Comparison of ENCODE assay signal across 8 cellular contexts in genomic region chr10:133307776-133308430, GRCh38. TPM values are rescaled to one million over a fixed set of nuclear protein-coding genes. Genes with fewer than 3 reads are reported as not detected.
DNase-seq lines count a peak whose midpoint lies in the region; ATAC-seq and TF ChIP-seq lines count a peak whose summit lies in the region.

No MANE protein-coding gene starts in this region.

- ATAC-seq in GM21526 (IDR thresholded peaks at IDR 0.05; ENCODE audit: low FRiP score, unreplicated experiment) = peak; percentile 46

- TF ChIP-seq CTCF in adrenal gland (IDR thresholded peaks at IDR 0.05) (peak; percentile 47 to 65 (median 61)), hepatocyte (IDR thresholded peaks at IDR 0.05; ENCODE audit: poor library complexity) (peak; percentile 76)

- DNase-seq in DMS153 treated with DMSO at 0.1 percent for 48 hours (lab: John Stamatoyannopoulos, UW; ENCODE audit: unreplicated experiment) = peak; percentile 69
- DNase-seq in SKM-1 treated with dmso at 0.1 percent for 144 hours (lab: John Stamatoyannopoulos, UW; ENCODE audit: unreplicated experiment) = peak; percentile 52
- peak; percentile 67 to 95 (median 81) for DNase-seq in adrenal gland
- DNase-seq in hepatocyte (ENCODE audit: low spot score) = peak; percentile 91
- no peak for DNase-seq in epidermal melanocyte (ENCODE audit: insufficient read length, low spot score)

- H3K9ac ChIP-seq in skeletal muscle satellite cell (ENCODE audit: low read depth, low read length) = peak overlapping the region; percentile 100

- H4K20me1 ChIP-seq in hepatocyte (ENCODE audit: insufficient read depth, poor library complexity, severe bottlenecking) = peaks cover 46% of the 10 kb centered on the region

- no peaks in the 10 kb centered on the region for H3K9me2 ChIP-seq in hepatocyte (replicated peaks; ENCODE audit: insufficient read depth)

- H3K4me3 ChIP-seq in adrenal gland (peak overlapping the region; percentile 51 to 99 (median 88)), hepatocyte (peak overlapping the region; percentile 100), skeletal muscle satellite cell (ENCODE audit: low read length) (peak overlapping the region; percentile 100)

- H3K79me2 ChIP-seq in hepatocyte = peaks cover 55% of the 10 kb centered on the region

- H3K9me3 ChIP-seq in KOPT-K1 (ENCODE audit: insufficient read depth, low read length, poor library complexity, severe bottlenecking) (no peaks in the 10 kb centered on the region), adrenal gland (replicated peaks in 1 of 3) (no peaks in the 10 kb centered on the region), hepatocyte (ENCODE audit: low read depth) (no peaks in the 10 kb centered on the region), skeletal muscle satellite cell (replicated peaks; ENCODE audit: low read length) (no peaks in the 10 kb centered on the region)

- intact Hi-C loops in adrenal gland (cut with DNase I) = no loop called here

- WGBS in adrenal gland, 4 donors = 6 to 8% (median 6%) methylated on average over 25 of the region's 25 CpGs
- 10% methylated on average over 25 of the region's 25 CpGs for WGBS in hepatocyte (ENCODE audit: low lambda C conversion rate, missing lambda C conversion rate)

- peak overlapping the region; percentile 97 for H2AFZ ChIP-seq in hepatocyte

- H3K4me1 ChIP-seq in adrenal gland (replicated peaks in 1 of 2) (peaks cover 17 to 43% of the 10 kb centered on the region in 2 donors), hepatocyte (ENCODE audit: insufficient read depth) (peaks cover 7% of the 10 kb centered on the region), skeletal muscle satellite cell (ENCODE audit: control insufficient read depth, insufficient read depth, low read length) (peaks cover 21% of the 10 kb centered on the region)

- peak in 1 of 2 donors; percentile 42 for TF ChIP-seq POLR2A in adrenal gland (IDR thresholded peaks at IDR 0.05)

- peak overlapping the region; percentile 90 for H3K27ac ChIP-seq in KOPT-K1 (ENCODE audit: low read depth, low read length, poor library complexity, severe bottlenecking)
- H3K27ac ChIP-seq in adrenal gland = peak overlapping the region; percentile 64 to 99 (median 98)
- H3K27ac ChIP-seq in hepatocyte = peak overlapping the region; percentile 100

- H3K27me3 ChIP-seq in adrenal gland (no peaks in the 10 kb centered on the region), hepatocyte (no peaks in the 10 kb centered on the region), skeletal muscle satellite cell (ENCODE audit: control insufficient read depth, insufficient read depth, low read length) (no peaks in the 10 kb centered on the region)

- H3K36me3 ChIP-seq in KOPT-K1 (ENCODE audit: insufficient read depth, low read length) (peaks cover 35% of the 10 kb centered on the region), adrenal gland (replicated peaks in 1 of 2) (peaks cover 0 to 27% of the 10 kb centered on the region in 2 donors), hepatocyte (replicated peaks; ENCODE audit: insufficient read depth, low read depth) (no peaks in the 10 kb centered on the region), skeletal muscle satellite cell (ENCODE audit: insufficient read depth, low read length) (peaks cover 12% of the 10 kb centered on the region)

- peak overlapping the region; percentile 95 for H3K4me2 ChIP-seq in hepatocyte
- H3K4me2 ChIP-seq in skeletal muscle satellite cell (ENCODE audit: low read length) = peak overlapping the region; percentile 100

RNA-seq across cellular contexts. Expression of gene TUBGCP2, which starts 0.8 kb away (rescaled TPM):
- total RNA-seq in adrenal gland (10 to 100 TPM; 30.9 to 77.8 (median 62.0) TPM), hepatocyte (39.9 and 44.8 TPM in 2 replicates)
- polyA plus RNA-seq in adrenal gland (100 to 1,000 TPM in 2 of 3 donors, 10 to 100 TPM in 1; 54.1 to 234 (median 145) TPM), hepatocyte (51.5 and 54.7 TPM in 2 replicates)
- total RNA-seq in skeletal muscle satellite cell (2012; rRNA removed) = 53.0 and 58.1 TPM in 2 replicates

RNA-seq across cellular contexts. Expression of gene ZNF511, which starts 0.8 kb away (rescaled TPM):
- total RNA-seq in adrenal gland (10 to 100 TPM; 19.6 to 45.4 (median 39.9) TPM), hepatocyte (26.1 and 36.9 TPM in 2 replicates)
- polyA plus RNA-seq in adrenal gland (100 to 1,000 TPM in 2 of 3 donors, 10 to 100 TPM in 1; 20.0 to 146 (median 102) TPM), hepatocyte (48.5 and 56.9 TPM in 2 replicates)
- total RNA-seq in skeletal muscle satellite cell (2012; rRNA removed) = 28.6 and 33.9 TPM in 2 replicates

RNA-seq across cellular contexts. Expression of gene CALY, which starts 28.8 kb away (rescaled TPM):
- total RNA-seq in adrenal gland = 10 to 100 TPM in 2 of 8 donors, 1 to 10 TPM in 2, not detected in 4; 1.4 to 21.5 (median 12.4) TPM
- 10 to 100 TPM in 2 of 3 donors, 1 to 10 TPM in 1; 6.0 to 30.7 (median 18.3) TPM for polyA plus RNA-seq in adrenal gland
- total RNA-seq in hepatocyte = 2.3 TPM in 1 of 2 replicates, not detected in the other
- 3.1 and 3.7 TPM in 2 replicates for polyA plus RNA-seq in hepatocyte
- total RNA-seq in skeletal muscle satellite cell (2012; rRNA removed) = not detected in 2 replicates

RNA-seq across cellular contexts. Expression of gene ADAM8, which starts 31.2 kb away (rescaled TPM):
- total RNA-seq in adrenal gland = 1 to 10 TPM; 1.8 to 5.3 (median 3.8) TPM
- 1 to 10 TPM in 2 of 3 donors, under 1 TPM in 1; 0.66 to 7.7 (median 5.2) TPM for polyA plus RNA-seq in adrenal gland
- 1.9 and 5.1 TPM in 2 replicates for total RNA-seq in hepatocyte
- 3.0 and 5.4 TPM in 2 replicates for polyA plus RNA-seq in hepatocyte
- total RNA-seq in skeletal muscle satellite cell (2012; rRNA removed) = under 0.01 and 0.44 TPM in 2 replicates

RNA-seq across cellular contexts. Expression of gene PRAP1, which starts 39.3 kb away (rescaled TPM):
- total RNA-seq in adrenal gland = under 1 TPM in 1 of 8 donors, not detected in 7; 0.46 TPM
- polyA plus RNA-seq in adrenal gland = under 1 TPM in 2 of 3 donors, not detected in 1; 0.44 to 0.88 TPM
- 146 and 156 TPM in 2 replicates for total RNA-seq in hepatocyte
- polyA plus RNA-seq in hepatocyte = 178 and 324 TPM in 2 replicates
- 0.51 TPM in 1 of 2 replicates, not detected in the other for total RNA-seq in skeletal muscle satellite cell (2012; rRNA removed)
